Comparison of ENCODE assay signal across 1 cellular context in the genomic region with DNA sequence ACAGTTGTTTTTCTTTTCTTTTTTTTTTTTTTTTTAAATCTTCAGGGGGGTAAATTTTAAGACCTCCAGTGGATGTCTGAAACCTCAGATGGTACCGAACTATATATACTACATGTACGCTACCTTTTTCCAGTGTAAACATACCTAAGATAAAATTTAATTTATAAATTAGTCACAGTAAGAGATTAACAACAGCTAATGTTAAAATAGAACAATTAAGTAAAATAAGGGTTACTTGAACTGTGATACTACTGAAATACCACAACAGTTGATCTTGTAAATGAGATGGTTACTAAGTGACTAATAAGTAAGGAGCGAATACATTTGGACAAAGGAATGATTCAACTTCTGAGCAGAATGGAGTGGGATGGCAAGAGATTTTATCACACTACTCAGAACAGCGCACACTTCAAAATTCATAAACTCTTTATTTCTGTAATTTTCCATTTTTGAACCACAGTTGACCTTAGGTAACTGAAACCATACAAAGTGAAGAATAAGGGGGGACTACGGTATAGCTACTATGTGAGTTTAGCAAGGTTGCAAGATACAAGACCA.
TF ChIP-seq lines count a peak whose summit lies in the region.

No MANE protein-coding gene starts in this region.

TF ChIP-seq in SK-N-SH treated with all-trans-retinoic acid at 6 μM for 48 hours, 23 proteins besides CTCF, POLR2A, EP300 and RAD21 (continued from another document):
- TF ChIP-seq, protein P1, sequence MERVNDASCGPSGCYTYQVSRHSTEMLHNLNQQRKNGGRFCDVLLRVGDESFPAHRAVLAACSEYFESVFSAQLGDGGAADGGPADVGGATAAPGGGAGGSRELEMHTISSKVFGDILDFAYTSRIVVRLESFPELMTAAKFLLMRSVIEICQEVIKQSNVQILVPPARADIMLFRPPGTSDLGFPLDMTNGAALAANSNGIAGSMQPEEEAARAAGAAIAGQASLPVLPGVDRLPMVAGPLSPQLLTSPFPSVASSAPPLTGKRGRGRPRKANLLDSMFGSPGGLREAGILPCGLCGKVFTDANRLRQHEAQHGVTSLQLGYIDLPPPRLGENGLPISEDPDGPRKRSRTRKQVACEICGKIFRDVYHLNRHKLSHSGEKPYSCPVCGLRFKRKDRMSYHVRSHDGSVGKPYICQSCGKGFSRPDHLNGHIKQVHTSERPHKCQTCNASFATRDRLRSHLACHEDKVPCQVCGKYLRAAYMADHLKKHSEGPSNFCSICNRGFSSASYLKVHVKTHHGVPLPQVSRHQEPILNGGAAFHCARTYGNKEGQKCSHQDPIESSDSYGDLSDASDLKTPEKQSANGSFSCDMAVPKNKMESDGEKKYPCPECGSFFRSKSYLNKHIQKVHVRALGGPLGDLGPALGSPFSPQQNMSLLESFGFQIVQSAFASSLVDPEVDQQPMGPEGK (CRISPR knock-in tag; IDR thresholded peaks at IDR 0.05; ENCODE audit: borderline replicate concordance) = no peak
